29 cellular contexts compared by ENCODE assay signal in genomic region chr21:46437511-46437910, GRCh38. TPM values are rescaled to one million over a fixed set of nuclear protein-coding genes. Genes with fewer than 3 reads are reported as not detected.
DNase-seq lines count a peak whose midpoint lies in the region; ATAC-seq and TF ChIP-seq lines count a peak whose summit lies in the region.
"Had no signal": no experiment of that assay in that cellular context is flagged by ENCODE, and none has a peak within 500 bp of the region (broad histone marks: within the 10 kb centered on the region; RNA-seq: fewer than 3 reads in every experiment).

No MANE protein-coding gene starts in this region.

- H3K23ac ChIP-seq in neuronal stem cell (ENCODE audit: low read depth, low read length, poor library complexity) = peak overlapping the region; percentile 68

- H3K4me1 ChIP-seq in neuronal stem cell (ENCODE audit: control insufficient read depth in 2 of 2, insufficient read depth in 1 of 2, low read depth in 1 of 2, low read length in 2 of 2) = peaks cover 4 to 6% of the 10 kb centered on the region in 2 donors
- no peaks in the 10 kb centered on the region for H3K4me1 ChIP-seq in smooth muscle cell (ENCODE audit: low read depth)
- H3K4me1 ChIP-seq: BE2C, HAP-1, pancreas, thyroid gland, vagina had no signal

- H3K79me1 ChIP-seq in neuronal stem cell (ENCODE audit: low read depth, low read length) = peaks cover 3% of the 10 kb centered on the region

- ATAC-seq in left ventricle myocardium superior (no peak), GM21717 (IDR thresholded peaks at IDR 0.05; ENCODE audit: unreplicated experiment) (no peak)
- ATAC-seq: pancreas, PC-3 had no signal

- no peaks in the 10 kb centered on the region for H3K79me2 ChIP-seq in smooth muscle cell (ENCODE audit: low read depth)

- no peak overlapping the region for H3K14ac ChIP-seq in neuronal stem cell (ENCODE audit: low read length)

- H3K4me3 ChIP-seq in neuronal stem cell (ENCODE audit: low read length in 2 of 2) = no peak overlapping the region
- no peak overlapping the region for H3K4me3 ChIP-seq in smooth muscle cell
- H3K4me3 ChIP-seq: dorsolateral prefrontal cortex, HAP-1, pancreas, thyroid gland, vagina had no signal

- no CpG with 5 or more reads among the region's 13 CpGs for WGBS in neuronal stem cell (ENCODE audit: extremely low coverage in 2 of 2, insufficient read length in 2 of 2, insufficient replicate concordance in 1 of 2), 2 donors
- WGBS in smooth muscle cell (ENCODE audit: low lambda C conversion rate) = 91% methylated on average over 13 of the region's 13 CpGs

- no peak for TF ChIP-seq CTCF in smooth muscle cell (IDR thresholded peaks at IDR 0.05; ENCODE audit: borderline replicate concordance, insufficient read depth, poor library complexity, severe bottlenecking)

- no peak overlapping the region for H2AK5ac ChIP-seq in neuronal stem cell (ENCODE audit: low read depth, low read length)

- peaks cover 0 to 4% of the 10 kb centered on the region in 2 donors for H3K9me3 ChIP-seq in neuronal stem cell (replicated peaks in 1 of 2; ENCODE audit: control insufficient read depth in 2 of 2, insufficient read depth in 1 of 2, low read depth in 1 of 2, low read length in 2 of 2)
- no peaks in the 10 kb centered on the region for H3K9me3 ChIP-seq in smooth muscle cell (replicated peaks; ENCODE audit: low read depth)
- H3K9me3 ChIP-seq: BE2C, HAP-1, pancreas, SK-N-SH, thyroid gland, vagina had no signal

- no peak overlapping the region for H4K91ac ChIP-seq in neuronal stem cell (ENCODE audit: low read depth, low read length, poor library complexity)

- no peak overlapping the region for H3K4ac ChIP-seq in neuronal stem cell (ENCODE audit: low read length)

- DNase-seq in left ventricle myocardium superior = peak; percentile 13
- no peak for DNase-seq in cardiac septum (ENCODE audit: low spot score)
- DNase-seq in neuronal stem cell (ENCODE audit: low spot score) = no peak
- no peak for DNase-seq in activated CD4-positive, alpha-beta T cell treated with anti-CD3 and anti-CD28 coated beads for 1 hour
- no peak for DNase-seq in SHP77 treated with DMSO at 0.1 percent for 48 hours (lab: John Stamatoyannopoulos, UW)
- DNase-seq in smooth muscle cell (lab: John Stamatoyannopoulos, UW; ENCODE audit: unreplicated experiment) = no peak
- DNase-seq: activated CD4-positive, CD25-positive, alpha-beta regulatory T cell; activated gamma-delta T cell; BE2C; DMS153; dorsolateral prefrontal cortex; foreskin melanocyte; Kasumi-1; NCI-H1436; NCI-H2081 treated with DMSO at 0.1 percent for 48 hours; NCI-H2227 treated with DMSO at 0.1 percent for 48 hours; NCI-H526; nephron progenitor cell; NK-92 treated with Interleukin-12 subunit alpha and Interleukin-12 subunit beta, amount 100 ng/mL, for 24 hours; pancreas; PC-3; SK-N-SH; small intestine; stimulated activated CD4-positive, alpha-beta T cell treated with anti-CD3 and anti-CD28 coated beads, Interleukin-1b, Interleukin-23, amount 100 ng/mL, for 48 hours; thyroid gland had no signal

- H3K18ac ChIP-seq in neuronal stem cell (ENCODE audit: low read length) = no peak overlapping the region

- H3K27me3 ChIP-seq in neuronal stem cell (ENCODE audit: control insufficient read depth in 3 of 3, insufficient read depth in 3 of 3, low read depth in 1 of 3, low read length in 3 of 3) = no peaks in the 10 kb centered on the region
- H3K27me3 ChIP-seq in smooth muscle cell (ENCODE audit: low read depth) = no peaks in the 10 kb centered on the region
- H3K27me3 ChIP-seq: BE2C, dorsolateral prefrontal cortex, pancreas, thyroid gland, vagina had no signal

- intact Hi-C loops in left ventricle myocardium superior (cut with micrococcal nuclease) (no loop called here), cardiac septum (cut with DNase I) (no loop called here)

- H2BK12ac ChIP-seq in neuronal stem cell (ENCODE audit: low read length) = no peak overlapping the region

- H3F3A ChIP-seq in smooth muscle cell (ENCODE audit: low read depth) = no peaks in the 10 kb centered on the region

- H3K9ac ChIP-seq in neuronal stem cell (ENCODE audit: low read depth, low read length, poor library complexity) (no peak overlapping the region), smooth muscle cell (ENCODE audit: low read depth) (no peak overlapping the region)
- H3K9ac ChIP-seq: SK-N-SH had no signal

- H2BK120ac ChIP-seq in neuronal stem cell (ENCODE audit: low read depth, low read length) = no peak overlapping the region

- no peak overlapping the region for H4K8ac ChIP-seq in neuronal stem cell (ENCODE audit: low read depth, low read length)

- no peaks in the 10 kb centered on the region for H4K20me1 ChIP-seq in smooth muscle cell (ENCODE audit: low read depth)

- peak overlapping the region; percentile 13 for H2BK5ac ChIP-seq in neuronal stem cell (ENCODE audit: low read length)

- H2BK15ac ChIP-seq in neuronal stem cell (ENCODE audit: low read length) = no peak overlapping the region

- no peak overlapping the region for H2AFZ ChIP-seq in neuronal stem cell (ENCODE audit: low read length)
- H2AFZ ChIP-seq in smooth muscle cell (ENCODE audit: low read depth) = no peak overlapping the region

- no peak overlapping the region for H3K4me2 ChIP-seq in neuronal stem cell (ENCODE audit: insufficient read depth, low read length, poor library complexity, severe bottlenecking)
- no peak overlapping the region for H3K4me2 ChIP-seq in smooth muscle cell
- H3K4me2 ChIP-seq: SK-N-SH had no signal

- H3K36me3 ChIP-seq in neuronal stem cell (replicated peaks in 1 of 2; ENCODE audit: control insufficient read depth in 2 of 2, insufficient read depth in 2 of 2, low read length in 2 of 2) (peaks cover 49 to 97% of the 10 kb centered on the region in 2 donors), smooth muscle cell (ENCODE audit: low read depth) (peaks cover 3% of the 10 kb centered on the region)

- H3K27ac ChIP-seq in cingulate gyrus (ENCODE audit: low read depth, low read length) (peak overlapping the region; percentile 29), neuronal stem cell (replicated peaks; ENCODE audit: low read length) (no peak overlapping the region), smooth muscle cell (ENCODE audit: low read depth) (no peak overlapping the region)
- H3K27ac ChIP-seq: pancreas, thyroid gland, vagina had no signal

RNA-seq across cellular contexts. Expression of gene DIP2A, which starts 21.2 kb away (rescaled TPM):
- total RNA-seq in left ventricle myocardium superior = 28.5 TPM
- 38.9 TPM for total RNA-seq in cardiac septum
- polyA plus RNA-seq in neuronal stem cell (2013, experiment 1 of 2) = 24.0 TPM
- 24.5 TPM for polyA plus RNA-seq in neuronal stem cell (2013, experiment 2 of 2)
- total RNA-seq in smooth muscle cell = 24.8 and 29.2 TPM in 2 replicates
- 11.5 and 22.1 TPM in 2 replicates for polyA plus RNA-seq in smooth muscle cell
